8 cellular contexts compared by ENCODE assay signal in genomic region chr1:162854245-162854860, GRCh38. TPM values are rescaled to one million over a fixed set of nuclear protein-coding genes. Genes with fewer than 3 reads are reported as not detected.
DNase-seq lines count a peak whose midpoint lies in the region; ATAC-seq, FAIRE-seq and TF ChIP-seq lines count a peak whose summit lies in the region.

No MANE protein-coding gene starts in this region.

- no peak for TF ChIP-seq POLR2A in prostate gland (IDR thresholded peaks at IDR 0.05)

- peak overlapping the region; percentile 35; the same call in 1 of the 2 replicates for H2AFZ ChIP-seq in DND-41 (ENCODE audit: low read depth, low read length)

- peak; percentile 87 for FAIRE-seq in RCC 7860 (lab: Jason Lieb, UNC)

- no peaks in the 10 kb centered on the region for H3K79me2 ChIP-seq in DND-41 (ENCODE audit: insufficient read depth, low read length)

- 31% methylated on average over 4 of the region's 4 CpGs for WGBS in prostate gland

- H3K4me1 ChIP-seq in DND-41 (ENCODE audit: insufficient read depth, low read length) (no peaks in the 10 kb centered on the region), prostate gland (replicated peaks) (no peaks in the 10 kb centered on the region)

- no peak overlapping the region for H3K9ac ChIP-seq in DND-41 (ENCODE audit: low read depth, low read length)

- no peak overlapping the region for H3K4me2 ChIP-seq in DND-41 (ENCODE audit: insufficient read depth, low read length)

- H3K36me3 ChIP-seq in DND-41 (ENCODE audit: insufficient read depth, low read length): no peaks in the 10 kb centered on the region
- H3K36me3 ChIP-seq in prostate gland: no peaks in the 10 kb centered on the region

- H3K9me3 ChIP-seq in DND-41 (ENCODE audit: insufficient read depth, low read length, severe bottlenecking) (no peaks in the 10 kb centered on the region), prostate gland (no peaks in the 10 kb centered on the region)

- no peak overlapping the region for H3K27ac ChIP-seq in DND-41 (ENCODE audit: low read length)
- H3K27ac ChIP-seq in prostate gland: no peak overlapping the region

- intact Hi-C loops in prostate gland (cut with DNase I): loop anchor here (5.0 to 10.0 kb wide), 2 partner anchors 210 to 323 kb away; partner anchors contain the start of gene RGS4

- TF ChIP-seq CTCF in DND-41 (IDR thresholded peaks at IDR 0.05; ENCODE audit: borderline replicate concordance, extremely low read depth, low read length, poor library complexity, severe bottlenecking) (peak; percentile 86), prostate gland (IDR thresholded peaks at IDR 0.05) (peak; percentile 50 to 76 (median 72))

- H4K20me1 ChIP-seq in DND-41 (ENCODE audit: insufficient read depth, low read length): no peaks in the 10 kb centered on the region

- H3K4me3 ChIP-seq in DND-41 (ENCODE audit: low read depth in 1 of 2, low read length in 2 of 2): no peak overlapping the region
- H3K4me3 ChIP-seq in prostate gland: no peak overlapping the region

- ATAC-seq in DND-41 (ENCODE audit: insufficient read depth, low read depth) (peak; percentile 92), GM21529 (IDR thresholded peaks at IDR 0.05; ENCODE audit: unreplicated experiment) (peak; percentile 76)

- H3K27me3 ChIP-seq in DND-41 (ENCODE audit: insufficient read depth, low read length, poor library complexity) (peaks cover 4% of the 10 kb centered on the region), prostate gland (replicated peaks; ENCODE audit: insufficient read depth) (no peaks in the 10 kb centered on the region)

- DNase-seq in DND-41: peak; percentile 64
- DNase-seq in Kasumi-1 (lab: John Stamatoyannopoulos, UW): peak; percentile 81 to 86
- peak; percentile 73 for DNase-seq in RCC 7860 (ENCODE audit: low spot score)
- DNase-seq in activated gamma-delta T cell treated with anti-CD3 and anti-CD28 coated beads, Interleukin-2, amount 50 U/mL, for 16 hours (ENCODE audit: low read depth): peak; percentile 6
- peak; percentile 73 for DNase-seq in glomerular visceral epithelial cell (ENCODE audit: extremely low spot score)
- DNase-seq in prostate gland (ENCODE audit: low spot score): peak; percentile 54
- DNase-seq in OCI-M2 (lab: John Stamatoyannopoulos, UW; ENCODE audit: unreplicated experiment): no peak

RNA-seq across cellular contexts. Expression of gene CCDC190, which starts 6.6 kb away (rescaled TPM):
- under 1 TPM in 1 of 2 donors, not detected in 1; 0.14 TPM for total RNA-seq in prostate gland
